Comparison of ENCODE assay signal across 28 cellular contexts in the genomic region with DNA sequence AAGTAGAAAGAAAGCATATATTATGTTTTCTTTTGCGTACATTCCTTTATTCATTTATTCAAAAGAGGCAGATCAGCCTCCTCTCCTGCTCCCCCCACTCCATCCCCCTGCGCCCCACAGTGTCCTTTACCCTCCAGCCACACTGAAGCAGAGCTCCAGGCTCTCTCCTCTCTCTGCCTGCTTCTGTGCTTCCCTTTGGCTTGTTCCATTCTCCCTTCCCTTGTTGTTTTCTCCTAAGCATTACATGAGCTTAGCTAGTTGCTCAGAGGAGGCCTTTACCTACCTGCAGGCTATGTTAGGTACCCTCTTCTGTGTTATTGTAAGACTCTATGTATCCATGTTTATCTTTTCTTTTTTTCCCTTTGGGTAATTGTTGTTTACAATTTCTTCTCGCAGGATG.
"Had no signal": no experiment of that assay in that cellular context is flagged by ENCODE, and none has a peak within 500 bp of the region (broad histone marks: within the 10 kb centered on the region; RNA-seq: fewer than 3 reads in every experiment).

No MANE protein-coding gene starts in this region.

- H3K9me3 ChIP-seq: ascending aorta, gastroesophageal sphincter, spleen, suprapubic skin, tibial artery had no signal

- H3K27ac ChIP-seq: ascending aorta, coronary artery, dorsolateral prefrontal cortex, gastroesophageal sphincter, spleen, suprapubic skin had no signal

- ATAC-seq: gastroesophageal sphincter; naive thymus-derived CD4-positive, alpha-beta T cell; right cardiac atrium; T-cell had no signal

- H3K9me3 Mint-ChIP-seq: activated naive CD4-positive, alpha-beta T cell treated with anti-CD3 and anti-CD28 coated beads, Interleukin-2, amount 10 ng/mL, durations not matched to agents 7 days and 5 days; activated naive CD8-positive, alpha-beta T cell treated with anti-CD3 and anti-CD28 coated beads, Interleukin-2, amount 10 ng/mL, durations not matched to agents 7 days and 5 days; activated T-helper 1 cell treated with anti-CD3 and anti-CD28 coated beads, Interleukin-12 subunit alpha, Interleukin-12 subunit beta, Interleukin-2, Interleukin-4 antibody, amounts not matched to agents 30 ng/mL and 10 ng/mL and 1 ng/mL, durations not matched to agents 14 hours and 24 hours and 36 hours; brain; immature natural killer cell; mesothelial cell of epicardium; naive thymus-derived CD4-positive, alpha-beta T cell; neural crest cell; T-cell had no signal

- H3K27me3 ChIP-seq: ascending aorta, dorsolateral prefrontal cortex, gastroesophageal sphincter, spleen, suprapubic skin, tibial artery had no signal

- H3K4me1 Mint-ChIP-seq: activated naive CD4-positive, alpha-beta T cell treated with anti-CD3 and anti-CD28 coated beads, Interleukin-2, amount 10 ng/mL, durations not matched to agents 7 days and 5 days; activated naive CD8-positive, alpha-beta T cell treated with anti-CD3 and anti-CD28 coated beads, Interleukin-2, amount 10 ng/mL, durations not matched to agents 7 days and 5 days; immature natural killer cell; neural crest cell had no signal

- H3K27me3 Mint-ChIP-seq: activated naive CD4-positive, alpha-beta T cell treated with anti-CD3 and anti-CD28 coated beads, Interleukin-2, amount 10 ng/mL, durations not matched to agents 7 days and 5 days; activated naive CD8-positive, alpha-beta T cell treated with anti-CD3 and anti-CD28 coated beads, Interleukin-2, amount 10 ng/mL, durations not matched to agents 7 days and 5 days; brain; naive thymus-derived CD4-positive, alpha-beta T cell; T-cell had no signal

- H3K4me3 ChIP-seq: ascending aorta, coronary artery, dorsolateral prefrontal cortex, gastroesophageal sphincter, spleen, suprapubic skin, tibial artery had no signal

- H3K4me1 ChIP-seq: gastroesophageal sphincter, suprapubic skin had no signal

- H3K27ac Mint-ChIP-seq: activated naive CD4-positive, alpha-beta T cell treated with anti-CD3 and anti-CD28 coated beads, Interleukin-2, amount 10 ng/mL, durations not matched to agents 7 days and 5 days; activated naive CD8-positive, alpha-beta T cell treated with anti-CD3 and anti-CD28 coated beads, Interleukin-2, amount 10 ng/mL, durations not matched to agents 7 days and 5 days; activated T-helper 1 cell treated with anti-CD3 and anti-CD28 coated beads, Interleukin-12 subunit alpha, Interleukin-12 subunit beta, Interleukin-2, Interleukin-4 antibody, amounts not matched to agents 30 ng/mL and 10 ng/mL and 1 ng/mL, durations not matched to agents 14 hours and 24 hours and 36 hours; mesothelial cell of epicardium; T-cell had no signal

- DNase-seq: activated CD4-positive, alpha-beta T cell treated with anti-CD3 and anti-CD28 coated beads for 4 hours; activated CD4-positive, alpha-beta T cell treated with anti-CD3 and anti-CD28 coated beads, Interleukin-2, amount 50 U/mL, for 48 hours; activated CD8-positive, alpha-beta memory T cell treated with anti-CD3 and anti-CD28 coated beads, Interleukin-2, amount 50 U/mL, for 4 hours; activated effector memory CD4-positive, alpha-beta T cell treated with anti-CD3 and anti-CD28 coated beads, Interleukin-2, amount 50 U/mL, for 16 hours; activated naive CD4-positive, alpha-beta T cell treated with anti-CD3 and anti-CD28 coated beads, Interleukin-2, amount 10 ng/mL, durations not matched to agents 7 days and 5 days; activated naive CD8-positive, alpha-beta T cell treated with anti-CD3 and anti-CD28 coated beads, Interleukin-2, amount 10 ng/mL, durations not matched to agents 7 days and 5 days; activated T-cell treated with anti-CD3 and anti-CD28 coated beads, Interleukin-2, amount 50 U/mL, for 1 hour; dorsolateral prefrontal cortex; effector memory CD4-positive, alpha-beta T cell; head of caudate nucleus; hypothalamus; immature natural killer cell; kidney; naive thymus-derived CD4-positive, alpha-beta T cell; occipital lobe; right cardiac atrium; spleen; stimulated activated naive CD4-positive, alpha-beta T cell; T-cell; tibial artery had no signal

- H3K36me3 ChIP-seq: ascending aorta, gastroesophageal sphincter, suprapubic skin, tibial artery had no signal

- H3K36me3 Mint-ChIP-seq: activated naive CD4-positive, alpha-beta T cell treated with anti-CD3 and anti-CD28 coated beads, Interleukin-2, amount 10 ng/mL, durations not matched to agents 7 days and 5 days; activated naive CD8-positive, alpha-beta T cell treated with anti-CD3 and anti-CD28 coated beads, Interleukin-2, amount 10 ng/mL, durations not matched to agents 7 days and 5 days; mesothelial cell of epicardium had no signal

- H3K4me3 Mint-ChIP-seq: activated naive CD4-positive, alpha-beta T cell treated with anti-CD3 and anti-CD28 coated beads, Interleukin-2, amount 10 ng/mL, durations not matched to agents 7 days and 5 days; activated naive CD8-positive, alpha-beta T cell treated with anti-CD3 and anti-CD28 coated beads, Interleukin-2, amount 10 ng/mL, durations not matched to agents 7 days and 5 days; activated T-helper 1 cell treated with anti-CD3 and anti-CD28 coated beads, Interleukin-12 subunit alpha, Interleukin-12 subunit beta, Interleukin-2, Interleukin-4 antibody, amounts not matched to agents 30 ng/mL and 10 ng/mL and 1 ng/mL, durations not matched to agents 14 hours and 24 hours and 36 hours; brain; immature natural killer cell; mesothelial cell of epicardium; naive thymus-derived CD4-positive, alpha-beta T cell; neural crest cell; T-cell had no signal
